In the genomic region with DNA sequence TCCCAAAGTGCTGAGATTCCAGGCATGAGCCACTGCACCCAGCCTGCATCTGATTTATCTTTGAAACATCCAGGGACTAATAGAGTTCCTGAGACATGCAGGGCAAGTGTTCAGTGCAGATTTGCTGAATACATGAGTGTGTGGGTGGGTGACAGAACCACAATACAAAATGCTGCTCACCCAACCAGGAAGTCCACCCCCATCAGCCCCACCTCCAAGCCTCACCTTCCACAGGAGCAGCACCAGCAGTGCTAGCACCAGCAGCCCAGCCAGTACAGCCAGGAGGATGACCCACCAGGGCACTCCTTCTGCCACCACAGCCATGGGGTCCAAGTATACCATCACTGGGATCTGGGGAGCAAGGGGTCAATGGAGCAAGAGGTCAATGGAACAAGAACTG, we compare ENCODE assay signal across 2 cellular contexts.
TF ChIP-seq lines count a peak whose summit lies in the region.

No MANE protein-coding gene starts in this region.

TF ChIP-seq in HEK293, 187 proteins besides CTCF, POLR2A, EP300 and RAD21:
- TF ChIP-seq ZNF777 (tag by site-specific recombination; IDR thresholded peaks at IDR 0.05; ENCODE audit: borderline replicate concordance) = no peak
- peak; percentile 53; the same call in 1 of the 2 replicates for TF ChIP-seq EGR2 (tag by site-specific recombination; IDR thresholded peaks at IDR 0.05; ENCODE audit: low read depth)
- TF ChIP-seq ZFHX2 (tag by site-specific recombination; conservative IDR thresholded peaks at IDR 0.05) = peak; percentile 44; the same call in 1 of the 2 replicates
- TF ChIP-seq SALL2 (tag by site-specific recombination; IDR thresholded peaks at IDR 0.05; ENCODE audit: borderline replicate concordance) = no peak
- no peak for TF ChIP-seq ZNF624 (tag by site-specific recombination; IDR thresholded peaks at IDR 0.05)
TF ChIP-seq in HEK293: peak in this region for 2.

TF ChIP-seq in GM12878, 131 proteins besides CTCF, POLR2A, EP300 and RAD21:
- TF ChIP-seq PAX5 (IDR thresholded peaks at IDR 0.05; ENCODE audit: borderline replicate concordance, low read depth, low read length) = peak; percentile 62; the same call in 1 of the 2 replicates
- no peak for TF ChIP-seq RCOR1 (conservative IDR thresholded peaks at IDR 0.05; ENCODE audit: low read depth, low read length)
- no peak for TF ChIP-seq MEF2B (IDR thresholded peaks at IDR 0.05; ENCODE audit: partially characterized antibody, poor library complexity, severe bottlenecking)
- no peak for TF ChIP-seq ZNF274 (IDR thresholded peaks at IDR 0.05; ENCODE audit: insufficient read depth, insufficient read length)
- TF ChIP-seq, protein P1, sequence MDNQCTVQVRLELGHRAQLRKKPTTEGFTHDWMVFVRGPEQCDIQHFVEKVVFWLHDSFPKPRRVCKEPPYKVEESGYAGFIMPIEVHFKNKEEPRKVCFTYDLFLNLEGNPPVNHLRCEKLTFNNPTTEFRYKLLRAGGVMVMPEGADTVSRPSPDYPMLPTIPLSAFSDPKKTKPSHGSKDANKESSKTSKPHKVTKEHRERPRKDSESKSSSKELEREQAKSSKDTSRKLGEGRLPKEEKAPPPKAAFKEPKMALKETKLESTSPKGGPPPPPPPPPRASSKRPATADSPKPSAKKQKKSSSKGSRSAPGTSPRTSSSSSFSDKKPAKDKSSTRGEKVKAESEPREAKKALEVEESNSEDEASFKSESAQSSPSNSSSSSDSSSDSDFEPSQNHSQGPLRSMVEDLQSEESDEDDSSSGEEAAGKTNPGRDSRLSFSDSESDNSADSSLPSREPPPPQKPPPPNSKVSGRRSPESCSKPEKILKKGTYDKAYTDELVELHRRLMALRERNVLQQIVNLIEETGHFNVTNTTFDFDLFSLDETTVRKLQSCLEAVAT (IDR thresholded peaks at IDR 0.05) = no peak
- no peak for TF ChIP-seq ZNF384 (IDR thresholded peaks at IDR 0.05; ENCODE audit: borderline replicate concordance, low read depth, low read length)
- TF ChIP-seq TCF12 (IDR thresholded peaks at IDR 0.05; ENCODE audit: low read depth, low read length) = no peak
- TF ChIP-seq SIX5 (IDR thresholded peaks at IDR 0.05; ENCODE audit: low read depth, low read length, severe bottlenecking) = no peak
- no peak for TF ChIP-seq SUZ12 (IDR thresholded peaks at IDR 0.05; ENCODE audit: unreplicated experiment)
- TF ChIP-seq, protein P2, sequence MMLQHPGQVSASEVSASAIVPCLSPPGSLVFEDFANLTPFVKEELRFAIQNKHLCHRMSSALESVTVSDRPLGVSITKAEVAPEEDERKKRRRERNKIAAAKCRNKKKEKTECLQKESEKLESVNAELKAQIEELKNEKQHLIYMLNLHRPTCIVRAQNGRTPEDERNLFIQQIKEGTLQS (IDR thresholded peaks at IDR 0.05; ENCODE audit: borderline replicate concordance, extremely low read depth, low read depth, low read length) = no peak
- TF ChIP-seq RUNX3 (IDR thresholded peaks at IDR 0.05; ENCODE audit: low read length) = peak; percentile 53; the same call in 1 of the 2 replicates
- no peak for TF ChIP-seq MYB (IDR thresholded peaks at IDR 0.05; ENCODE audit: borderline replicate concordance, low read depth, low read length)
- no peak for TF ChIP-seq BRCA1 (IDR thresholded peaks at IDR 0.05; ENCODE audit: low read depth, low read length)
- no peak for TF ChIP-seq HCFC1 (IDR thresholded peaks at IDR 0.05; ENCODE audit: low read length)
TF ChIP-seq in GM12878: peak in this region for 2.
